In genomic region chr19:1273263-1274041, GRCh38 we compare ENCODE assay signal across 10 cellular contexts. TPM values are rescaled to one million over a fixed set of nuclear protein-coding genes. Genes with fewer than 3 reads are reported as not detected.
DNase-seq lines count a peak whose midpoint lies in the region; ATAC-seq lines count a peak whose summit lies in the region.
"Had no signal": no experiment of that assay in that cellular context is flagged by ENCODE, and none has a peak within 500 bp of the region (broad histone marks: within the 10 kb centered on the region; RNA-seq: fewer than 3 reads in every experiment).

No MANE protein-coding gene starts in this region.

- no peaks in the 10 kb centered on the region for H3K27me3 Mint-ChIP-seq in activated T-cell treated with anti-CD3 and anti-CD28 coated beads, Interleukin-2, amount 50 U/mL, for 24 hours

- peaks cover 37% of the 10 kb centered on the region for H3K4me1 ChIP-seq in thymus (ENCODE audit: control insufficient read depth, insufficient read depth, low read length)

- ATAC-seq in activated naive CD4-positive, alpha-beta T cell treated with anti-CD3 and anti-CD28 coated beads, Interleukin-2, amount 50 U/mL, for 72 hours: no peak
- ATAC-seq in HG02642 (IDR thresholded peaks at IDR 0.05; ENCODE audit: poor library complexity, unreplicated experiment): no peak

- no peaks in the 10 kb centered on the region for H3K9me3 Mint-ChIP-seq in activated T-cell treated with anti-CD3 and anti-CD28 coated beads, Interleukin-2, amount 50 U/mL, for 24 hours
- H3K9me3 Mint-ChIP-seq in activated naive CD4-positive, alpha-beta T cell treated with anti-CD3 and anti-CD28 coated beads, Interleukin-2, amount 50 U/mL, for 72 hours: no peaks in the 10 kb centered on the region

- H3K4me1 Mint-ChIP-seq in activated T-cell treated with anti-CD3 and anti-CD28 coated beads, Interleukin-2, amount 50 U/mL, for 24 hours (ENCODE audit: low read depth): peaks cover 64% of the 10 kb centered on the region

- H3K36me3 ChIP-seq in thymus (ENCODE audit: control insufficient read depth, insufficient read depth): peaks cover 47% of the 10 kb centered on the region

- peak overlapping the region; percentile 91 for H3K4me3 Mint-ChIP-seq in activated T-cell treated with anti-CD3 and anti-CD28 coated beads, Interleukin-2, amount 50 U/mL, for 24 hours

- peak overlapping the region; percentile 83 for H3K27ac Mint-ChIP-seq in activated T-cell treated with anti-CD3 and anti-CD28 coated beads, Interleukin-2, amount 50 U/mL, for 24 hours
- H3K27ac Mint-ChIP-seq in activated naive CD4-positive, alpha-beta T cell treated with anti-CD3 and anti-CD28 coated beads, Interleukin-2, amount 50 U/mL, for 72 hours: peak overlapping the region; percentile 24 to 94

- no peak for DNase-seq in activated T-cell treated with anti-CD3 and anti-CD28 coated beads, Interleukin-2, amount 50 U/mL, for 24 hours
- no peak for DNase-seq in activated T-cell treated with anti-CD3 and anti-CD28 coated beads, Interleukin-2, amount 50 U/mL, for 1 hour
- no peak for DNase-seq in activated naive CD4-positive, alpha-beta T cell treated with anti-CD3 and anti-CD28 coated beads, Interleukin-2, amount 50 U/mL, for 72 hours (ENCODE audit: low spot score in 2 of 2)
- DNase-seq in SHP77 (lab: John Stamatoyannopoulos, UW): no peak
- DNase-seq in NOMO-1 treated with dmso at 0.1 percent for 144 hours (lab: John Stamatoyannopoulos, UW; ENCODE audit: unreplicated experiment): no peak
- DNase-seq: NCI-H526 treated with DMSO at 0.1 percent for 48 hours had no signal

- peak overlapping the region; percentile 4 for H3K4me3 ChIP-seq in thymus (ENCODE audit: low read length)

- peaks cover 74% of the 10 kb centered on the region for H3K36me3 Mint-ChIP-seq in activated T-cell treated with anti-CD3 and anti-CD28 coated beads, Interleukin-2, amount 50 U/mL, for 24 hours (ENCODE audit: low read depth)
- H3K36me3 Mint-ChIP-seq in activated naive CD4-positive, alpha-beta T cell treated with anti-CD3 and anti-CD28 coated beads, Interleukin-2, amount 50 U/mL, for 72 hours: peaks cover 41 to 46% of the 10 kb centered on the region in 2 donors

- H3K9me3 ChIP-seq in thymus (ENCODE audit: control insufficient read depth): no peaks in the 10 kb centered on the region
- H3K9me3 ChIP-seq: ascending aorta had no signal

- H3K27me3 ChIP-seq in layer of hippocampus (ENCODE audit: control insufficient read depth, insufficient read depth, low read length) (no peaks in the 10 kb centered on the region), thymus (ENCODE audit: control insufficient read depth, insufficient read depth) (no peaks in the 10 kb centered on the region)
- H3K27me3 ChIP-seq: ascending aorta had no signal

- 96% methylated on average over 25 of the region's 25 CpGs for WGBS in thymus

- peak overlapping the region; percentile 99 for H3K27ac ChIP-seq in layer of hippocampus (ENCODE audit: low read depth, low read length)
- no peak overlapping the region for H3K27ac ChIP-seq in thymus (ENCODE audit: low read depth)

RNA-seq across cellular contexts. Expression of gene FAM174C, which starts 1.9 kb away (rescaled TPM):
- 10 to 100 TPM; 42.1 to 76.0 TPM for total RNA-seq in activated naive CD4-positive, alpha-beta T cell treated with anti-CD3 and anti-CD28 coated beads, Interleukin-2, amount 50 U/mL, for 72 hours
- polyA plus RNA-seq in thymus: 62.2 TPM

RNA-seq across cellular contexts. Expression of gene CIRBP, which starts 4.3 kb away (rescaled TPM):
- 100 to 1,000 TPM; 148 to 157 TPM for total RNA-seq in activated naive CD4-positive, alpha-beta T cell treated with anti-CD3 and anti-CD28 coated beads, Interleukin-2, amount 50 U/mL, for 72 hours
- 693 TPM for polyA plus RNA-seq in thymus

RNA-seq across cellular contexts. Expression of gene EFNA2, which starts 12.2 kb away (rescaled TPM):
- under 1 TPM in 1 of 2 donors, not detected in 1; 0.25 TPM for total RNA-seq in activated naive CD4-positive, alpha-beta T cell treated with anti-CD3 and anti-CD28 coated beads, Interleukin-2, amount 50 U/mL, for 72 hours
- 0.21 TPM for polyA plus RNA-seq in thymus
- total RNA-seq: ascending aorta had no signal

RNA-seq across cellular contexts. Expression of gene MIDN, which starts 25.1 kb away (rescaled TPM):
- 100 to 1,000 TPM in 1 of 2 donors, 10 to 100 TPM in 1; 52.9 to 113 TPM for total RNA-seq in activated naive CD4-positive, alpha-beta T cell treated with anti-CD3 and anti-CD28 coated beads, Interleukin-2, amount 50 U/mL, for 72 hours
- 55.1 TPM for polyA plus RNA-seq in thymus

RNA-seq across cellular contexts. Expression of gene ATP5F1D, which starts 31.9 kb away (rescaled TPM):
- 100 to 1,000 TPM; 114 to 201 TPM for total RNA-seq in activated naive CD4-positive, alpha-beta T cell treated with anti-CD3 and anti-CD28 coated beads, Interleukin-2, amount 50 U/mL, for 72 hours
- 150 TPM for polyA plus RNA-seq in thymus
